ENCODE assay signal across 15 cellular contexts in genomic region chr3:16359331-16359730, GRCh38.
DNase-seq lines count a peak whose midpoint lies in the region; ATAC-seq and TF ChIP-seq lines count a peak whose summit lies in the region.
"Had no signal": no experiment of that assay in that cellular context is flagged by ENCODE, and none has a peak within 500 bp of the region (broad histone marks: within the 10 kb centered on the region; RNA-seq: fewer than 3 reads in every experiment).

No MANE protein-coding gene starts in this region.

- H3K9me3 Mint-ChIP-seq in CD14-positive monocyte, result peaks cover 0 to 4% (median 3%) of the 10 kb centered on the region in 7 donors
- H3K9me3 Mint-ChIP-seq in CD8-positive, alpha-beta memory T cell, result no peaks in the 10 kb centered on the region

- ATAC-seq in T-helper 17 cell (no peak), right cardiac atrium (peak; percentile 16 to 42), esophagus mucosa (no peak), GM19023 (IDR thresholded peaks at IDR 0.05; ENCODE audit: unreplicated experiment) (no peak)
- ATAC-seq: HCT116, left colon had no signal

- CTCF ChIA-PET in CD8-positive, alpha-beta memory T cell (lab: Charles Lee), result interaction anchor here (2.0 kb wide), 1 partner anchor 69 kb away, joined by 4 read pairs; no protein-coding TSS in a partner anchor

- POLR2A ChIA-PET in CD8-positive, alpha-beta memory T cell (lab: Charles Lee), result interaction anchor here (0.7 kb wide), 1 partner anchor 135 kb away, joined by 4 read pairs; no protein-coding TSS in a partner anchor

- H3K27ac ChIP-seq in CD8-positive, alpha-beta memory T cell (ENCODE audit: low read depth, low read length), result no peak overlapping the region
- H3K27ac ChIP-seq in right cardiac atrium (ENCODE audit: low read length), result no peak overlapping the region

- H3K27me3 ChIP-seq in CD8-positive, alpha-beta memory T cell (ENCODE audit: insufficient read depth, low read length, poor library complexity, severe bottlenecking), result no peaks in the 10 kb centered on the region
- H3K27me3 ChIP-seq in right cardiac atrium (ENCODE audit: control insufficient read depth, insufficient read depth), result no peaks in the 10 kb centered on the region

- 54% methylated on average over 4 of the region's 4 CpGs for WGBS in right cardiac atrium

- peaks cover 6% of the 10 kb centered on the region for H3K36me3 ChIP-seq in CD8-positive, alpha-beta memory T cell (ENCODE audit: insufficient read depth, low read length)

- peaks cover 48 to 55% of the 10 kb centered on the region in 2 donors for H3K36me3 Mint-ChIP-seq in CD14-positive monocyte
- peaks cover 4 to 79% (median 17%) of the 10 kb centered on the region in 3 donors for H3K36me3 Mint-ChIP-seq in CD8-positive, alpha-beta memory T cell
- H3K36me3 Mint-ChIP-seq in T-helper 17 cell (ENCODE audit: low read depth), result peaks cover 13% of the 10 kb centered on the region

- H3K27me3 Mint-ChIP-seq in CD14-positive monocyte (ENCODE audit: low read depth in 3 of 3) (no peaks in the 10 kb centered on the region), T-helper 17 cell (no peaks in the 10 kb centered on the region)
- H3K27me3 Mint-ChIP-seq in CD8-positive, alpha-beta memory T cell, result no peaks in the 10 kb centered on the region

- no peaks in the 10 kb centered on the region for H3K9me3 ChIP-seq in CD8-positive, alpha-beta memory T cell (ENCODE audit: low read length)
- H3K9me3 ChIP-seq in T-helper 17 cell (ENCODE audit: control insufficient read depth, low read length, poor library complexity, severe bottlenecking), result no peaks in the 10 kb centered on the region
- H3K9me3 ChIP-seq in right cardiac atrium (ENCODE audit: control insufficient read depth, low read length), result no peaks in the 10 kb centered on the region

- H3K27ac Mint-ChIP-seq in CD14-positive monocyte (peak overlapping the region in 4 of 7 donors; percentile 32 to 83 (median 52)), T-helper 17 cell (peak overlapping the region; percentile 63)
- peak overlapping the region in 6 of 8 donors; percentile 2 to 62 (median 48) for H3K27ac Mint-ChIP-seq in CD8-positive, alpha-beta memory T cell

- peaks cover 14% of the 10 kb centered on the region for H3K4me1 Mint-ChIP-seq in CD14-positive monocyte
- peaks cover 11 to 36% (median 31%) of the 10 kb centered on the region in 3 donors for H3K4me1 Mint-ChIP-seq in CD8-positive, alpha-beta memory T cell
- peaks cover 23% of the 10 kb centered on the region for H3K4me1 Mint-ChIP-seq in T-helper 17 cell

- intact Hi-C loops in CD14-positive monocyte (cut with micrococcal nuclease), result no loop called here
- intact Hi-C loops in right cardiac atrium (cut with DNase I), result no loop called here

- no peak overlapping the region for H3K4me3 Mint-ChIP-seq in CD14-positive monocyte
- H3K4me3 Mint-ChIP-seq in CD8-positive, alpha-beta memory T cell, result no peak overlapping the region
- no peak overlapping the region for H3K4me3 Mint-ChIP-seq in T-helper 17 cell

- DNase-seq in CD14-positive monocyte (ENCODE audit: low spot score) (no peak), T-helper 17 cell (no peak), right cardiac atrium (no peak), HCEC 1CT (no peak)
- no peak for DNase-seq in CD8-positive, alpha-beta memory T cell
- no peak for DNase-seq in activated CD8-positive, alpha-beta memory T cell treated with anti-CD3 and anti-CD28 coated beads, Interleukin-2, amount 50 U/mL, for 4 hours
- DNase-seq: activated effector memory CD4-positive, alpha-beta T cell treated with anti-CD3 and anti-CD28 coated beads, Interleukin-2, amount 50 U/mL, for 16 hours; caudate nucleus; GDM1; left colon; NK-92 treated with Interleukin-12 subunit alpha and Interleukin-12 subunit beta, amount 100 ng/mL, for 24 hours; substantia nigra had no signal

- TF ChIP-seq CTCF in CD14-positive monocyte (IDR thresholded peaks at IDR 0.05), result no peak

- H3K4me1 ChIP-seq in CD8-positive, alpha-beta memory T cell (ENCODE audit: insufficient read depth, low read length), result no peaks in the 10 kb centered on the region
- H3K4me1 ChIP-seq in right cardiac atrium (ENCODE audit: control insufficient read depth, insufficient read depth, low read length), result peaks cover 1% of the 10 kb centered on the region

- H3K4me3 ChIP-seq in CD8-positive, alpha-beta memory T cell (ENCODE audit: low read length), result no peak overlapping the region
- H3K4me3 ChIP-seq in right cardiac atrium (ENCODE audit: low read length), result no peak overlapping the region

Comparison
In these comparisons a context has a peak if more than half of its experiments do, and no peak if none do; other contexts are left out.
1. ATAC-seq: peak in right cardiac atrium (2 of 2); none in T-helper 17 cell (single experiment), esophagus mucosa (single experiment) and GM19023 (single experiment).
2. Peak in every context shown above with its lines, with median percentiles within 50 percentile points of each other: H3K27ac Mint-ChIP-seq.